In the genomic region with DNA sequence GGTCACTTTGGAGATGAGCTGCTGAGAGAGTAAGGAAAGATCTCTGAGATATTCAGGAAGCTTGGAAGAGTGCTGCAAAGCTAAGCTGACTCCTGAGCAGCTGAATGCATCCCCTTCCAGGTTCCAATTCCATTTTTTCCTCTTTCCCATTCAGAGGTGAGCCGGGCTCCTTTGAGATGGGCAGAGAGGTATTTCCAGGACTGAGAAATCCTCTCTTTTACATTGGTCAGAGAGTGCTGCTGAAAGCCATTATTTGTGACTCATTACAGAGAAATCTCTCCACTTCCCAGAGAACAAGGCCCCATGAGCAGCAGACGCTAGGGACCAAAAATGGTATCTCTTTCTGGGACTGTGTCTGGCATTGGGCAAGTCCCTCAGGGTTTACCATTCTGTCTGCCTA, we compare ENCODE assay signal across 13 cellular contexts. TPM values are rescaled to one million over a fixed set of nuclear protein-coding genes. Genes with fewer than 3 reads are reported as not detected.
DNase-seq lines count a peak whose midpoint lies in the region; ATAC-seq, FAIRE-seq and TF ChIP-seq lines count a peak whose summit lies in the region.
"Had no signal": no experiment of that assay in that cellular context is flagged by ENCODE, and none has a peak within 500 bp of the region (broad histone marks: within the 10 kb centered on the region; RNA-seq: fewer than 3 reads in every experiment).

No MANE protein-coding gene starts in this region.

- peaks cover 32% of the 10 kb centered on the region for H3K27me3 ChIP-seq in brain microvascular endothelial cell (replicated peaks)
- peaks cover 23 to 56% of the 10 kb centered on the region in 2 experiments for H3K27me3 ChIP-seq in mesenchymal stem cell (ENCODE audit: control insufficient read depth in 1 of 2, insufficient read depth in 1 of 2, low read length in 2 of 2)
- H3K27me3 ChIP-seq: ovary had no signal

- no peak overlapping the region for H2AK5ac ChIP-seq in mesenchymal stem cell (ENCODE audit: low read length, severe bottlenecking)

- H2BK12ac ChIP-seq in mesenchymal stem cell (ENCODE audit: low read length in 2 of 2), result no peak overlapping the region

- intact Hi-C loops in cardiac septum (cut with DNase I), result no loop called here

- H3K14ac ChIP-seq in mesenchymal stem cell (ENCODE audit: low read length in 2 of 2), result no peak overlapping the region

- no peak overlapping the region for H4K91ac ChIP-seq in mesenchymal stem cell (ENCODE audit: low read length)

- H3K23ac ChIP-seq in mesenchymal stem cell (ENCODE audit: low read length in 2 of 2), result no peak overlapping the region

- peak; percentile 63 for DNase-seq in Daoy (ENCODE audit: low read depth)
- DNase-seq in HTR-8/SVneo (ENCODE audit: insufficient read length, low spot score), result peak; percentile 10
- DNase-seq in brain microvascular endothelial cell, result peak; percentile 11
- DNase-seq in mesenchymal stem cell, result peak; percentile 22
- DNase-seq in cardiac septum (ENCODE audit: low spot score), result no peak
- DNase-seq: effector CD8-positive, alpha-beta T cell; ovary; SHP77; stimulated activated CD4-positive, alpha-beta T cell treated with anti-CD3 and anti-CD28 coated beads, Interleukin-1b, Interleukin-23, amount 100 ng/mL, for 48 hours; stimulated activated naive B cell treated with anti-CD40 and anti-IgM and Interleukin-4, amounts not matched to agents 10 μg/mL and 1 μg/mL and 100 μg/mL, for 72 hours had no signal

- no peak overlapping the region for H3K4me2 ChIP-seq in mesenchymal stem cell (ENCODE audit: low read length, poor library complexity, severe bottlenecking)

- H3K4me1 ChIP-seq in mesenchymal stem cell (ENCODE audit: control insufficient read depth, insufficient read depth, low read depth, low read length), result peaks cover 20% of the 10 kb centered on the region

- no peak overlapping the region for H2BK120ac ChIP-seq in mesenchymal stem cell (ENCODE audit: low read depth, low read length)

- WGBS in mesenchymal stem cell, result 0% methylated on average over 1 of the region's 2 CpGs

- H2AFZ ChIP-seq in mesenchymal stem cell (ENCODE audit: low read depth, low read length), result no peak overlapping the region

- H3K27ac ChIP-seq in brain microvascular endothelial cell (no peak overlapping the region), mesenchymal stem cell (ENCODE audit: low read length, poor library complexity, severe bottlenecking) (no peak overlapping the region)
- H3K27ac ChIP-seq: ovary had no signal

- H3K4ac ChIP-seq in mesenchymal stem cell (ENCODE audit: low read depth in 1 of 2, low read length in 2 of 2), result no peak overlapping the region

- no peak for FAIRE-seq in HTR-8/SVneo (lab: Jason Lieb, UNC)

- H3K36me3 ChIP-seq in brain microvascular endothelial cell (replicated peaks), result no peaks in the 10 kb centered on the region
- no peaks in the 10 kb centered on the region for H3K36me3 ChIP-seq in mesenchymal stem cell (ENCODE audit: control insufficient read depth in 1 of 2, insufficient read depth in 2 of 2, low read depth in 1 of 2, low read length in 2 of 2)
- H3K36me3 ChIP-seq: ovary had no signal

- no peak overlapping the region for H3K18ac ChIP-seq in mesenchymal stem cell (ENCODE audit: low read depth in 1 of 2, low read length in 2 of 2)

- in situ Hi-C loops in brain microvascular endothelial cell (cut with HindIII; ENCODE audit: low pct_ligation_motif_present, low sequenced_read_pairs), result no loop called here

- ATAC-seq in GM19023 (IDR thresholded peaks at IDR 0.05; ENCODE audit: unreplicated experiment) (no peak), HG02884 (IDR thresholded peaks at IDR 0.05; ENCODE audit: unreplicated experiment) (no peak), HG03025 (IDR thresholded peaks at IDR 0.05; ENCODE audit: low FRiP score, unreplicated experiment) (no peak)
- ATAC-seq: stimulated activated naive B cell treated with anti-CD40 and anti-IgM and Interleukin-4, amounts not matched to agents 10 μg/mL and 1 μg/mL and 100 μg/mL, for 72 hours had no signal

- no peak overlapping the region for H4K8ac ChIP-seq in mesenchymal stem cell (ENCODE audit: low read length)

- H3K79me1 ChIP-seq in mesenchymal stem cell (replicated peaks; ENCODE audit: low read length, poor library complexity, severe bottlenecking), result no peaks in the 10 kb centered on the region

- TF ChIP-seq CTCF in brain microvascular endothelial cell (IDR thresholded peaks at IDR 0.05; ENCODE audit: low read depth, low read length, missing control alignments), result no peak

- H3K9me3 ChIP-seq in mesenchymal stem cell (ENCODE audit: control insufficient read depth, low read length), result no peaks in the 10 kb centered on the region
- H3K9me3 ChIP-seq: ovary had no signal

- no peak overlapping the region for H2BK5ac ChIP-seq in mesenchymal stem cell (ENCODE audit: low read depth, low read length, poor library complexity, severe bottlenecking)

- H3K4me3 ChIP-seq in brain microvascular endothelial cell (ENCODE audit: low read depth, low read length) (no peak overlapping the region), mesenchymal stem cell (ENCODE audit: insufficient read depth in 1 of 2, low read depth in 1 of 2, low read length in 2 of 2) (no peak overlapping the region)
- H3K4me3 ChIP-seq: ovary had no signal

- H3K9ac ChIP-seq in mesenchymal stem cell (ENCODE audit: low read length), result no peak overlapping the region

- H2BK15ac ChIP-seq in mesenchymal stem cell (ENCODE audit: low read depth, poor library complexity, severe bottlenecking), result no peak overlapping the region

RNA-seq across cellular contexts. Expression of gene MCTP1, which starts 3.7 kb away (rescaled TPM):
- 11.3 and 14.3 TPM in 2 replicates for total RNA-seq in Daoy (2014; rRNA removed; shearing (Covaris generic))
- polyA plus RNA-seq in mesenchymal stem cell (2013, experiment 1 of 2), result 16.0 TPM
- 16.3 TPM for polyA plus RNA-seq in mesenchymal stem cell (2013, experiment 2 of 2)
- 11.5 TPM for total RNA-seq in cardiac septum
